ENCODE assay signal across 10 cellular contexts in the genomic region with DNA sequence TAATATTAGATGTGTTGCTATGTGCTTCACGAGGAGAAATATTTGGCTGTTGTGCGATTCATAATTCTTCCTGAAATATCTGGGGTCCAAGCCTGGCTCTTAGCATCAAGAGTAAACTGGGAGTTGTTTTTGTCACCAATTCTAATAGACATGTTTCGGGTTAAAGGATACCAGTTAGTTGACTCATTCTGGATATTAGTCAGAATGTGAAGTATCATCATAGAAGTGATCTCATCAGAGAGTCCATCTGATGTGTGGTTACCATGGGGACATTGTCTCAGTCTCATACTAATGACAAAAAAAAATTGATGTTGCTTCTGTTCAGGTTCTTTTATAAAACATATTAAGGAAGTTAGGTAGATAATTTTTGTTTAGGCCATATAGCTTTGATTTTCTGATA. TPM values are rescaled to one million over a fixed set of nuclear protein-coding genes. Genes with fewer than 3 reads are reported as not detected.
A peak's percentile ranks its signal among the peaks of the same experiment; 100 is the strongest.
DNase-seq lines count a peak whose midpoint lies in the region; ATAC-seq, FAIRE-seq and TF ChIP-seq lines count a peak whose summit lies in the region.
"Had no signal": no experiment of that assay in that cellular context is flagged by ENCODE, and none has a peak within 500 bp of the region (broad histone marks: within the 10 kb centered on the region; RNA-seq: fewer than 3 reads in every experiment).

No MANE protein-coding gene starts in this region.

- TF ChIP-seq POLR2A in endothelial cell of umbilical vein (IDR thresholded peaks at IDR 0.05; ENCODE audit: low read depth, low read length) (no peak), vagina (IDR thresholded peaks at IDR 0.05) (no peak)

- H3K27me3 ChIP-seq in endothelial cell of umbilical vein (ENCODE audit: control insufficient read depth in 2 of 2, insufficient read depth in 2 of 2, low read length in 2 of 2) (no peaks in the 10 kb centered on the region), vagina (no peaks in the 10 kb centered on the region)
- H3K27me3 ChIP-seq: uterus had no signal

- no peaks in the 10 kb centered on the region for H3K36me3 Mint-ChIP-seq in Calu3 (ENCODE audit: insufficient read depth, unreplicated experiment)

- intact Hi-C loops in endothelial cell of umbilical vein (cut with micrococcal nuclease) (no loop called here), vagina (cut with DNase I) (no loop called here), Calu3 (cut with micrococcal nuclease; ENCODE audit: unreplicated experiment) (no loop called here)

- H4K20me1 ChIP-seq in endothelial cell of umbilical vein (replicated peaks; ENCODE audit: control insufficient read depth, extremely low read depth, insufficient read depth, low read length): no peaks in the 10 kb centered on the region

- peak; percentile 95 for ATAC-seq in GM18907 (IDR thresholded peaks at IDR 0.05; ENCODE audit: unreplicated experiment)
- ATAC-seq in HG03520 (IDR thresholded peaks at IDR 0.05; ENCODE audit: unreplicated experiment): peak; percentile 96

- H3K27ac Mint-ChIP-seq in Calu3 (ENCODE audit: unreplicated experiment): no peak overlapping the region

- FAIRE-seq in endothelial cell of umbilical vein (lab: Jason Lieb, UNC): no peak

- H3K9me3 ChIP-seq in endothelial cell of umbilical vein (replicated peaks; ENCODE audit: control insufficient read depth, insufficient read depth, low read length) (no peaks in the 10 kb centered on the region), vagina (no peaks in the 10 kb centered on the region)
- H3K9me3 ChIP-seq: uterus had no signal

- H3K27me3 Mint-ChIP-seq in Calu3 (ENCODE audit: unreplicated experiment): no peaks in the 10 kb centered on the region

- POLR2A ChIA-PET in endothelial cell of umbilical vein (lab: Charles Lee): no interaction called here

- H3K36me3 ChIP-seq in endothelial cell of umbilical vein (ENCODE audit: control insufficient read depth in 2 of 2, extremely low read depth in 1 of 2, insufficient read depth in 2 of 2, low read length in 2 of 2): peaks cover 0 to 1% of the 10 kb centered on the region in 2 experiments
- peaks cover 0 to under 1% of the 10 kb centered on the region in 2 donors for H3K36me3 ChIP-seq in vagina
- H3K36me3 ChIP-seq: uterus had no signal

- peak; percentile 69 for DNase-seq in AG08395 (ENCODE audit: low spot score)
- peak; percentile 24 for DNase-seq in endothelial cell of umbilical vein (ENCODE audit: low read depth, low spot score)
- DNase-seq in GF-D8 (lab: John Stamatoyannopoulos, UW): no peak
- DNase-seq in vagina (ENCODE audit: extremely low spot score in 2 of 2): no peak
- DNase-seq in Calu3: no peak
- DNase-seq in DMS 273 treated with DMSO at 0.1 percent for 48 hours (lab: John Stamatoyannopoulos, UW): no peak
- DNase-seq: NCI-H1694, uterus had no signal

- H3K9me1 ChIP-seq in endothelial cell of umbilical vein (replicated peaks; ENCODE audit: control insufficient read depth, extremely low read depth, insufficient read depth, low read length): no peaks in the 10 kb centered on the region

- no peaks in the 10 kb centered on the region for H3K4me1 Mint-ChIP-seq in Calu3 (ENCODE audit: low read depth, unreplicated experiment)

- H3K79me2 ChIP-seq in endothelial cell of umbilical vein (ENCODE audit: control insufficient read depth, insufficient read depth, low read length): no peaks in the 10 kb centered on the region

- dilution Hi-C loops in endothelial cell of umbilical vein (cut with MboI; ENCODE audit: extremely low pct_ligation_motif_present, low sequenced_read_pairs): no loop called here

- no peak overlapping the region for H3K4me3 ChIP-seq in endothelial cell of umbilical vein (replicated peaks in 1 of 3; ENCODE audit: insufficient read depth in 1 of 3, low read depth in 1 of 3, low read length in 3 of 3)
- H3K4me3 ChIP-seq in vagina: no peak overlapping the region
- H3K4me3 ChIP-seq: uterus had no signal

- H3K4me3 Mint-ChIP-seq in Calu3 (ENCODE audit: low read depth, unreplicated experiment): no peak overlapping the region

- no TSS peak for BruUV-seq in endothelial cell of umbilical vein (replicated peaks; lab: Mats Ljungman, UMichigan)
- BruUV-seq in Calu3 (replicated peaks; lab: Mats Ljungman, UMichigan): no TSS peak

- no peak for TF ChIP-seq CTCF in endothelial cell of umbilical vein (IDR thresholded peaks at IDR 0.05; ENCODE audit: extremely low read depth in 1 of 2, insufficient read depth in 1 of 2, low read depth in 1 of 2, low read length in 2 of 2)
- TF ChIP-seq CTCF in vagina (IDR thresholded peaks at IDR 0.05): no peak
- TF ChIP-seq CTCF in Calu3 (IDR thresholded peaks at IDR 0.05; ENCODE audit: unreplicated experiment): no peak

- peak overlapping the region; percentile 16 for H3K9ac ChIP-seq in endothelial cell of umbilical vein (replicated peaks; ENCODE audit: extremely low read depth, insufficient read depth, low read length)

- no peaks in the 10 kb centered on the region for H3K9me3 Mint-ChIP-seq in Calu3 (ENCODE audit: low read depth, unreplicated experiment)

- no peak overlapping the region for H2AFZ ChIP-seq in endothelial cell of umbilical vein (ENCODE audit: low read depth, low read length)

- H3K27ac ChIP-seq in endothelial cell of umbilical vein (ENCODE audit: insufficient read depth, low read depth, low read length) (peak overlapping the region; percentile 34), vagina (no peak overlapping the region)
- H3K27ac ChIP-seq: uterus had no signal

- no peaks in the 10 kb centered on the region for H3K4me1 ChIP-seq in endothelial cell of umbilical vein (ENCODE audit: control insufficient read depth, extremely low read depth, insufficient read depth, low read length)
- no peaks in the 10 kb centered on the region for H3K4me1 ChIP-seq in vagina
- H3K4me1 ChIP-seq: uterus had no signal

- CTCF ChIA-PET in endothelial cell of umbilical vein (lab: Charles Lee): interaction anchor here (1.1 kb wide), 1 partner anchor 11 kb away, joined by 3 read pairs; no protein-coding TSS in a partner anchor
- CTCF ChIA-PET in Calu3 (lab: Charles Lee): no interaction called here

- H3K4me2 ChIP-seq in endothelial cell of umbilical vein (ENCODE audit: insufficient read depth, low read length): no peak overlapping the region

TF ChIP-seq in endothelial cell of umbilical vein, 7 proteins besides CTCF, POLR2A, EP300 and RAD21:
- TF ChIP-seq POLR2AphosphoS5 (IDR thresholded peaks at IDR 0.05; ENCODE audit: insufficient read depth, low read depth, low read length): no peak
- no peak for TF ChIP-seq GATA2 (IDR thresholded peaks at IDR 0.05; ENCODE audit: insufficient read depth, insufficient read length, low read depth, low read length)
- peak; percentile 21 for TF ChIP-seq FOS (IDR thresholded peaks at IDR 0.05; ENCODE audit: borderline replicate concordance, insufficient read depth, low read length)
- TF ChIP-seq EZH2 (IDR thresholded peaks at IDR 0.05; ENCODE audit: borderline replicate concordance, low read depth, low read length, severe bottlenecking): no peak
- TF ChIP-seq JUN (IDR thresholded peaks at IDR 0.05; ENCODE audit: borderline replicate concordance, insufficient read depth, insufficient read length, low read depth): peak; percentile 51

RNA-seq across cellular contexts. Expression of a gene that starts 57.2 kb away (rescaled TPM):
- total RNA-seq in endothelial cell of umbilical vein (20.3 and 20.7 TPM in 2 replicates), vagina (22.6 TPM), Calu3 (2022) (40.0 and 49.1 TPM in 2 replicates)
- polyA plus RNA-seq in endothelial cell of umbilical vein: 17.1 and 17.6 TPM in 2 replicates
- polyA plus RNA-seq in endothelial cell of umbilical vein (2011; cell fraction: cytosol; rRNA removed): 13.9 and 14.1 TPM in 2 replicates
- polyA plus RNA-seq in endothelial cell of umbilical vein (2011; cell fraction: nucleus; rRNA removed): 50.3 and 68.8 TPM in 2 replicates
- polyA plus RNA-seq in endothelial cell of umbilical vein (2012): 19.2 and 22.8 TPM in 2 replicates
- 24.5 and 30.0 TPM in 2 replicates for polyA minus RNA-seq in endothelial cell of umbilical vein
- polyA minus RNA-seq in endothelial cell of umbilical vein (2011; cell fraction: cytosol; rRNA and poly(A)+ RNA removed): 18.3 TPM
- polyA minus RNA-seq in endothelial cell of umbilical vein (2011; cell fraction: nucleus; rRNA and poly(A)+ RNA removed): 22.5 and 28.6 TPM in 2 replicates

Comparison
In these comparisons a context has a peak if more than half of its experiments do, and no peak if none do; other contexts are left out.
1. DNase-seq: peak in AG08395 (single experiment) and endothelial cell of umbilical vein (single experiment); none in GF-D8 (single experiment), vagina (0 of 2), Calu3 (single experiment) and DMS 273 treated with DMSO at 0.1 percent for 48 hours (single experiment).